ENCODE assay signal across 27 cellular contexts in the genomic region with DNA sequence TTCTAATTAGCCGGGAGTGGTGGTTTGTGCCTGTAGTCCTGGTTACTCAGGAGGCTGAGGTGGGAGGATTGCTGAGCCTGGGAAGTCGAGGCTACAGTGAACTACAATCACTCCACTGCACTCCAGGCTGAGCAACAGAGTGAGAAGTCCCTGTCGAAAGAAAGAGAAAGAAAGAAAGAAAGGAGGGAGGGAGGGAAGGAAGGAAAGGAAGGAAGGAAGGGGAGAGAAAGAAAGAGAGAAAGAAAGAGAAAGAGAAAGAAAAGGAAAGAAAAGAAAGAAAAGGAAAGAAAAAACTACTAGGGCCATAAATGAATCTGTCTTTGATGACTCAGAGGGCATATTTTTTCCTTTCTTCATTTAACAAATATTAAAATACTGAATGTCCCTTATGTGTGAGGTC.
"Had no signal": no experiment of that assay in that cellular context is flagged by ENCODE, and none has a peak within 500 bp of the region (broad histone marks: within the 10 kb centered on the region; RNA-seq: fewer than 3 reads in every experiment).

No MANE protein-coding gene starts in this region.

- H3K4me3 Mint-ChIP-seq: immature natural killer cell; naive thymus-derived CD4-positive, alpha-beta T cell; natural killer cell treated with Interleukin-12 subunit alpha and Interleukin-12 subunit beta and Interleukin-15 and Interleukin-18, amount 100 ng/mL, for 72 hours; stimulated activated memory B cell treated with anti-CD40 and anti-IgM and Interleukin-4, amounts not matched to agents 10 μg/mL and 1 μg/mL and 100 μg/mL, for 72 hours had no signal

- FAIRE-seq: islet of Langerhans, kidney had no signal

- H3K9me3 ChIP-seq: left lung, lower lobe of right lung, mucosa of descending colon, ovary, right atrium auricular region, right lobe of liver, suprapubic skin, thoracic aorta, tibial artery, upper lobe of left lung had no signal

- ATAC-seq: left colon; left lung; lower lobe of right lung; mucosa of descending colon; naive thymus-derived CD4-positive, alpha-beta T cell; natural killer cell treated with Interleukin-12 subunit alpha and Interleukin-12 subunit beta and Interleukin-15 and Interleukin-18, amount 100 ng/mL, for 72 hours; right lobe of liver; stimulated activated memory B cell treated with anti-CD40 and anti-IgM and Interleukin-4, amounts not matched to agents 10 μg/mL and 1 μg/mL and 100 μg/mL, for 72 hours had no signal

- H3K27ac Mint-ChIP-seq: immature natural killer cell; naive thymus-derived CD4-positive, alpha-beta T cell; natural killer cell treated with Interleukin-12 subunit alpha and Interleukin-12 subunit beta and Interleukin-15 and Interleukin-18, amount 100 ng/mL, for 72 hours; progenitor cell of endocrine pancreas; stimulated activated memory B cell treated with anti-CD40 and anti-IgM and Interleukin-4, amounts not matched to agents 10 μg/mL and 1 μg/mL and 100 μg/mL, for 72 hours had no signal

- H3K4me1 Mint-ChIP-seq: immature natural killer cell had no signal

- H3K36me3 Mint-ChIP-seq: immature natural killer cell; naive thymus-derived CD4-positive, alpha-beta T cell; natural killer cell treated with Interleukin-12 subunit alpha and Interleukin-12 subunit beta and Interleukin-15 and Interleukin-18, amount 100 ng/mL, for 72 hours; stimulated activated memory B cell treated with anti-CD40 and anti-IgM and Interleukin-4, amounts not matched to agents 10 μg/mL and 1 μg/mL and 100 μg/mL, for 72 hours had no signal

- H3K9me3 Mint-ChIP-seq: immature natural killer cell; natural killer cell treated with Interleukin-12 subunit alpha and Interleukin-12 subunit beta and Interleukin-15 and Interleukin-18, amount 100 ng/mL, for 72 hours had no signal

- H3K27me3 ChIP-seq: left lung, ovary, right atrium auricular region, right lobe of liver, suprapubic skin, tibial artery, upper lobe of left lung had no signal

- H3K27ac ChIP-seq: left lung, lower lobe of right lung, ovary, right atrium auricular region, right lobe of liver, suprapubic skin, thoracic aorta, tibial artery, upper lobe of left lung had no signal

- H3K36me3 ChIP-seq: left lung, lower lobe of right lung, ovary, right atrium auricular region, right lobe of liver, suprapubic skin, thoracic aorta, tibial artery, upper lobe of left lung had no signal

- DNase-seq: hypothalamus; immature natural killer cell; kidney; left colon; left lung; lower lobe of right lung; mesendoderm; midbrain; mucosa of descending colon; naive thymus-derived CD4-positive, alpha-beta T cell; ovary; right lobe of liver; stimulated activated CD4-positive, alpha-beta T cell treated with anti-CD3 and anti-CD28 coated beads, Interleukin-1b, Interleukin-23, amount 100 ng/mL, for 48 hours; stimulated activated CD4-positive, alpha-beta T cell treated with anti-CD3 and anti-CD28 coated beads, Interleukin-2, amount 100 ng/mL, for 48 hours; stimulated activated CD4-positive, alpha-beta T cell treated with anti-CD3 and anti-CD28 coated beads, Interleukin-4, amount 100 ng/mL, for 4 hours; stimulated activated CD8-positive, alpha-beta memory T cell treated with anti-CD3 and anti-CD28 coated beads, Interleukin-4, amount 100 ng/mL, for 48 hours; stimulated activated naive CD4-positive, alpha-beta T cell treated with Interleukin-2 at 50 U/mL for 16 hours; tibial artery; upper lobe of left lung had no signal

- H3K4me1 ChIP-seq: tibial artery had no signal

- H3K4me3 ChIP-seq: left lung, lower lobe of right lung, mucosa of descending colon, ovary, right atrium auricular region, right lobe of liver, smooth muscle cell, suprapubic skin, thoracic aorta, tibial artery, upper lobe of left lung had no signal

- H3K27me3 Mint-ChIP-seq: progenitor cell of endocrine pancreas had no signal

- H3K4me2 ChIP-seq: smooth muscle cell had no signal
